In genomic region chr12:57726151-57726883, GRCh38 we compare ENCODE assay signal across 9 cellular contexts. TPM values are rescaled to one million over a fixed set of nuclear protein-coding genes. Genes with fewer than 3 reads are reported as not detected.
DNase-seq lines count a peak whose midpoint lies in the region; ATAC-seq, FAIRE-seq and TF ChIP-seq lines count a peak whose summit lies in the region.
"Had no signal": no experiment of that assay in that cellular context is flagged by ENCODE, and none has a peak within 500 bp of the region (broad histone marks: within the 10 kb centered on the region; RNA-seq: fewer than 3 reads in every experiment).

No MANE protein-coding gene starts in this region.

- no peak overlapping the region for H3K14ac ChIP-seq in H1 (ENCODE audit: insufficient read length)

- TF ChIP-seq EP300 in SK-N-SH (IDR thresholded peaks at IDR 0.05; ENCODE audit: borderline replicate concordance in 1 of 2, low read depth in 1 of 2, low read length in 1 of 2): no peak
- TF ChIP-seq EP300 in H1 (IDR thresholded peaks at IDR 0.05; ENCODE audit: borderline replicate concordance in 1 of 2, low read depth in 2 of 2, low read length in 2 of 2): no peak

- CTCF ChIA-PET in SK-N-SH (lab: Yijun Ruan, JAX): interaction anchor here (0.6 to 9.4 kb wide), 35 partner anchors 10 to 487 kb away, joined by 3 to 133 read pairs (median 4); partner anchors contain the start of genes AGAP2, B4GALNT1, CDK4 and EEF1AKMT3
- CTCF ChIA-PET in H1 (lab: Charles Lee; ENCODE audit: partially characterized antibody): interaction anchor here (0.6 to 11.7 kb wide), 33 partner anchors 10 to 654 kb away, joined by 3 to 149 read pairs (median 4); partner anchors contain the start of genes AGAP2, B4GALNT1, OS9 and TSPAN31

- H4K5ac ChIP-seq in H1 (ENCODE audit: insufficient read length, low read depth, low read length): no peak overlapping the region

- TF ChIP-seq RAD21 in SK-N-SH (IDR thresholded peaks at IDR 0.05; ENCODE audit: low read length) (peak; percentile 56), H1 (IDR thresholded peaks at IDR 0.05 in 1 of 2, conservative IDR thresholded peaks at IDR 0.05 in 1 of 2; ENCODE audit: low read depth in 2 of 2, low read length in 2 of 2) (peak; percentile 43 to 63; a peak in 3 of 4 replicates)

- POLR2A ChIA-PET in SK-N-SH (lab: Yijun Ruan, JAX): interaction anchor here (0.5 to 3.6 kb wide), 5 partner anchors 10 to 115 kb away, joined by 3 to 21 read pairs (median 7); partner anchors contain the start of genes ARHGEF25, CDK4 and TSPAN31
- POLR2A ChIA-PET in H1 (lab: Charles Lee; ENCODE audit: partially characterized antibody): interaction anchor here (0.5 to 7.4 kb wide), 11 partner anchors 11 to 152 kb away, joined by 3 to 59 read pairs (median 4); partner anchors contain the start of genes AGAP2, B4GALNT1 and TSPAN31

- H2BK15ac ChIP-seq in H1 (ENCODE audit: low read length): no peak overlapping the region

- H3K36me3 ChIP-seq in MG63 (no peaks in the 10 kb centered on the region; the same call in 1 of the 2 replicates), SK-N-SH (replicated peaks in 1 of 2; ENCODE audit: control insufficient read depth in 1 of 2, insufficient read depth in 2 of 2, low read length in 1 of 2) (peaks cover 3 to 18% of the 10 kb centered on the region in 2 experiments), H1 (ENCODE audit: control insufficient read depth in 2 of 4, insufficient read depth in 4 of 4, low read length in 3 of 4) (no peaks in the 10 kb centered on the region), lower lobe of right lung (peaks cover 9% of the 10 kb centered on the region)

- peak overlapping the region; percentile 82 for H3K9ac ChIP-seq in SK-N-SH
- no peak overlapping the region for H3K9ac ChIP-seq in H1 (replicated peaks in 1 of 4; ENCODE audit: extremely low read depth in 1 of 4, low read depth in 3 of 4, low read length in 3 of 4)

- peak overlapping the region; percentile 85 for H3K4me2 ChIP-seq in SK-N-SH
- peak overlapping the region; percentile 52 to 95 for H3K4me2 ChIP-seq in H1 (ENCODE audit: insufficient read depth in 1 of 2, low read depth in 2 of 2, low read length in 2 of 2)

- H3K9me2 ChIP-seq in SK-N-SH: no peaks in the 10 kb centered on the region

- H2BK120ac ChIP-seq in H1 (replicated peaks; ENCODE audit: low read depth, low read length): no peak overlapping the region

- no peak overlapping the region for H3K18ac ChIP-seq in H1 (ENCODE audit: extremely low read depth, low read length)

- H3K79me2 ChIP-seq in SK-N-SH (ENCODE audit: insufficient read depth) (no peaks in the 10 kb centered on the region), H1 (ENCODE audit: control insufficient read depth in 1 of 2, insufficient read depth in 2 of 2, low read length in 2 of 2) (no peaks in the 10 kb centered on the region)

- no peak overlapping the region for H4K8ac ChIP-seq in H1 (ENCODE audit: extremely low read depth, insufficient read depth, low read length)

- peaks cover 0 to 8% of the 10 kb centered on the region in 2 experiments; a peak in 1 of 4 replicates for H3K4me1 ChIP-seq in SK-N-SH (ENCODE audit: control insufficient read depth in 1 of 2, insufficient read depth in 2 of 2, low read depth in 1 of 2, low read length in 1 of 2)
- H3K4me1 ChIP-seq in H1 (replicated peaks in 1 of 4; ENCODE audit: control insufficient read depth in 3 of 4, insufficient read depth in 4 of 4, low read length in 3 of 4): peaks cover 0 to 20% (median 13%) of the 10 kb centered on the region in 4 experiments; a peak in 5 of 7 replicates
- peaks cover 8% of the 10 kb centered on the region for H3K4me1 ChIP-seq in lower lobe of right lung

- peak overlapping the region; percentile 63 for H4K91ac ChIP-seq in H1 (replicated peaks; ENCODE audit: insufficient read length, low read length)

- peak overlapping the region; percentile 75; the same call in 1 of the 2 replicates for H2BK12ac ChIP-seq in H1 (ENCODE audit: low read depth, low read length)

- 8% methylated on average over 5 of the region's 79 CpGs for WGBS in SK-N-SH (ENCODE audit: low lambda C conversion rate)
- 4% methylated on average over 73 of the region's 79 CpGs; no CpG with 5 or more reads in 1 of the 2 experiments for WGBS in H1 (ENCODE audit: extremely low coverage in 1 of 2, insufficient coverage in 1 of 2, insufficient read length in 1 of 2, insufficient replicate concordance in 2 of 2, low coverage in 1 of 2, low lambda C conversion rate in 2 of 2, missing lambda C conversion rate in 1 of 2), 2 experiments

- peaks cover 18% of the 10 kb centered on the region for H3F3A ChIP-seq in SK-N-SH (replicated peaks; ENCODE audit: insufficient read depth)

- ATAC-seq in lower lobe of right lung (peak; percentile 86 to 87), HG03565 (IDR thresholded peaks at IDR 0.05; ENCODE audit: unreplicated experiment) (no peak)

- DNase-seq in G401 (ENCODE audit: low spot score) (peak; percentile 64), MG63 (peak; percentile 89), SK-N-SH (peak; percentile 96), H1 (ENCODE audit: low read depth in 1 of 2, low spot score in 2 of 2) (peak; percentile 65 to 95), lower lobe of right lung (peak; percentile 84), T-helper 9 cell (no peak)
- DNase-seq: activated T-cell treated with anti-CD3 and anti-CD28 coated beads, Interleukin-2, amount 50 U/mL, for 4 hours had no signal

- no peak overlapping the region for H2AK5ac ChIP-seq in H1 (ENCODE audit: low read depth, low read length)

- H3K27me3 ChIP-seq in MG63: no peaks in the 10 kb centered on the region
- no peaks in the 10 kb centered on the region for H3K27me3 ChIP-seq in SK-N-SH (ENCODE audit: insufficient read depth)
- peaks cover 19 to 70% (median 50%) of the 10 kb centered on the region in 4 experiments for H3K27me3 ChIP-seq in H1 (replicated peaks in 1 of 4; ENCODE audit: control insufficient read depth in 3 of 4, extremely low read depth in 1 of 4, insufficient read depth in 3 of 4, low read length in 3 of 4)
- H3K27me3 ChIP-seq in lower lobe of right lung (ENCODE audit: low read depth): peaks cover 4% of the 10 kb centered on the region

- in situ Hi-C loops in G401 (cut with HindIII; ENCODE audit: low sequenced_read_pairs): no loop called here

- peaks cover 12% of the 10 kb centered on the region; the same call in 1 of the 2 replicates for H3K23me2 ChIP-seq in H1 (ENCODE audit: low read depth, low read length)

- H3K4me3 ChIP-seq in MG63: peak overlapping the region; percentile 78
- H3K4me3 ChIP-seq in SK-N-SH (ENCODE audit: low read depth in 2 of 2, low read length in 1 of 2): peak overlapping the region; percentile 76 to 79
- peak overlapping the region; percentile 51 to 82 (median 65) for H3K4me3 ChIP-seq in H1 (ENCODE audit: extremely low read depth in 1 of 4, insufficient read depth in 2 of 4, low read depth in 3 of 4, low read length in 4 of 4)
- H3K4me3 ChIP-seq in lower lobe of right lung: peak overlapping the region; percentile 75

- H2BK20ac ChIP-seq in H1 (ENCODE audit: low read length): no peak overlapping the region

- H2AFZ ChIP-seq in SK-N-SH (ENCODE audit: low read depth): peak overlapping the region; percentile 89
- H2AFZ ChIP-seq in H1 (ENCODE audit: low read length): no peak overlapping the region

- intact Hi-C loops in lower lobe of right lung (cut with DNase I): no loop called here

- H2BK5ac ChIP-seq in H1 (ENCODE audit: low read depth, low read length): no peak overlapping the region; the same call in 1 of the 2 replicates

- FAIRE-seq in H1 (lab: Jason Lieb, UNC): no peak

- H3K27ac ChIP-seq in SK-N-SH (ENCODE audit: low read depth in 2 of 2, low read length in 1 of 2) (peak overlapping the region; percentile 49 to 82; a peak in 3 of 4 replicates), H1 (ENCODE audit: low read depth, low read length) (no peak overlapping the region), lower lobe of right lung (peak overlapping the region; percentile 60), temporal lobe (ENCODE audit: low read depth, low read length) (peak overlapping the region; percentile 0)

- H3K9me3 ChIP-seq in MG63 (no peaks in the 10 kb centered on the region), SK-N-SH (no peaks in the 10 kb centered on the region), H1 (ENCODE audit: insufficient read depth in 2 of 2, low read depth in 1 of 2, low read length in 1 of 2) (no peaks in the 10 kb centered on the region), lower lobe of right lung (no peaks in the 10 kb centered on the region)

- H3K23ac ChIP-seq in H1 (ENCODE audit: insufficient read length): no peak overlapping the region

- H4K20me1 ChIP-seq in SK-N-SH (ENCODE audit: insufficient read depth): no peaks in the 10 kb centered on the region
- peaks cover 2 to 7% of the 10 kb centered on the region in 2 experiments for H4K20me1 ChIP-seq in H1 (replicated peaks in 1 of 2; ENCODE audit: control insufficient read depth in 1 of 2, insufficient read depth in 2 of 2, low read length in 2 of 2)

- H3K4ac ChIP-seq in H1 (replicated peaks; ENCODE audit: insufficient read length, low read depth, low read length): no peak overlapping the region

- no peak overlapping the region for H3K56ac ChIP-seq in H1 (replicated peaks; ENCODE audit: insufficient read length, low read depth, low read length)

- TF ChIP-seq POLR2A in H1 (IDR thresholded peaks at IDR 0.05; ENCODE audit: control extremely low read depth in 1 of 2, low read depth in 2 of 2, low read length in 2 of 2): no peak

- no peaks in the 10 kb centered on the region for H3K79me1 ChIP-seq in H1 (ENCODE audit: low read depth, low read length)

- TF ChIP-seq CTCF in SK-N-SH (IDR thresholded peaks at IDR 0.05) (peak; percentile 86), H1 (IDR thresholded peaks at IDR 0.05; ENCODE audit: control extremely low read depth in 1 of 3, insufficient read depth in 1 of 3, low read depth in 1 of 3, low read length in 3 of 3) (peak; percentile 70 to 85 (median 81)), lower lobe of right lung (IDR thresholded peaks at IDR 0.05) (peak; percentile 77)

RNA-seq across cellular contexts. Expression of gene AGAP2, which starts 12.2 kb away (rescaled TPM):
- total RNA-seq in G401 (2014; rRNA removed; shearing (Covaris generic)): 11.0 and 11.3 TPM in 2 replicates
- total RNA-seq in MG63 (2014; rRNA removed; shearing (Covaris generic); ENCODE audit: low replicate concordance): not detected in 2 replicates
- 3.9 and 5.2 TPM in 2 replicates for polyA plus RNA-seq in SK-N-SH (2012; rRNA removed)
- 1.7 and 2.9 TPM in 2 replicates for polyA plus RNA-seq in SK-N-SH (2012; cell fraction: cytosol; rRNA removed)
- 19.2 and 24.6 TPM in 2 replicates for polyA plus RNA-seq in SK-N-SH (2012; cell fraction: nucleus; rRNA removed)
- total RNA-seq in H1 (2021; fragmentation: NEBNext Ultra II Directional; extraction: Animal tissue kit (Norgen Biotek cat#: 25700)): 1.5 and 1.7 TPM in 2 replicates
- 1.5 and 1.8 TPM in 2 replicates for polyA plus RNA-seq in H1 (2011; rRNA removed)
- 1.4 TPM for polyA plus RNA-seq in H1 (2011; cell fraction: cytosol; rRNA removed)
- 6.8 TPM for polyA plus RNA-seq in H1 (2011; cell fraction: nucleus; rRNA removed)
- polyA plus RNA-seq in H1 (2012, experiment 1 of 2): 1.7 to 2.6 TPM (median 2.1 TPM) in 4 replicates
- polyA plus RNA-seq in H1 (2012, experiment 2 of 2): 0.91 TPM
- 1.0 TPM for polyA plus RNA-seq in H1 (2013, experiment 1 of 2)
- 1.3 TPM for polyA plus RNA-seq in H1 (2013, experiment 2 of 2)
- 0.63 and 0.98 TPM in 2 replicates for polyA minus RNA-seq in H1 (2011; rRNA and poly(A)+ RNA removed)
- 2.1 TPM for polyA minus RNA-seq in H1 (2011; cell fraction: cytosol; rRNA and poly(A)+ RNA removed)
- 2.8 TPM for polyA minus RNA-seq in H1 (2011; cell fraction: nucleus; rRNA and poly(A)+ RNA removed)
- total RNA-seq in lower lobe of right lung: 5.7 TPM
- total RNA-seq in temporal lobe: 40.6 TPM

RNA-seq across cellular contexts. Expression of gene TSPAN31, which starts 18.5 kb away (rescaled TPM):
- 30.5 and 46.9 TPM in 2 replicates for total RNA-seq in G401 (2014; rRNA removed; shearing (Covaris generic))
- 21.2 and 24.3 TPM in 2 replicates for total RNA-seq in MG63 (2014; rRNA removed; shearing (Covaris generic); ENCODE audit: low replicate concordance)
- 36.8 and 42.8 TPM in 2 replicates for polyA plus RNA-seq in SK-N-SH (2012; rRNA removed)
- polyA plus RNA-seq in SK-N-SH (2012; cell fraction: cytosol; rRNA removed): 41.5 and 44.8 TPM in 2 replicates
- polyA plus RNA-seq in SK-N-SH (2012; cell fraction: nucleus; rRNA removed): 21.8 and 54.2 TPM in 2 replicates
- total RNA-seq in H1 (2021; fragmentation: NEBNext Ultra II Directional; extraction: Animal tissue kit (Norgen Biotek cat#: 25700)): 15.2 and 15.8 TPM in 2 replicates
- 23.3 and 31.4 TPM in 2 replicates for polyA plus RNA-seq in H1 (2011; rRNA removed)
- polyA plus RNA-seq in H1 (2011; cell fraction: cytosol; rRNA removed): 22.7 TPM
- polyA plus RNA-seq in H1 (2011; cell fraction: nucleus; rRNA removed): 12.1 TPM
- polyA plus RNA-seq in H1 (2012, experiment 1 of 2): 14.1 to 22.6 TPM (median 19.5 TPM) in 4 replicates
- 20.3 TPM for polyA plus RNA-seq in H1 (2012, experiment 2 of 2)
- 15.8 TPM for polyA plus RNA-seq in H1 (2013, experiment 1 of 2)
- 17.6 TPM for polyA plus RNA-seq in H1 (2013, experiment 2 of 2)
- polyA minus RNA-seq in H1 (2011; rRNA and poly(A)+ RNA removed): 26.3 and 33.9 TPM in 2 replicates
- polyA minus RNA-seq in H1 (2011; cell fraction: cytosol; rRNA and poly(A)+ RNA removed): 11.2 TPM
- 15.2 TPM for polyA minus RNA-seq in H1 (2011; cell fraction: nucleus; rRNA and poly(A)+ RNA removed)
- 41.1 TPM for total RNA-seq in lower lobe of right lung
- total RNA-seq in temporal lobe: 26.6 TPM

RNA-seq across cellular contexts. Expression of gene CDK4, which starts 25.8 kb away (rescaled TPM):
- total RNA-seq in G401 (2014; rRNA removed; shearing (Covaris generic)): 721 and 790 TPM in 2 replicates
- 457 and 516 TPM in 2 replicates for total RNA-seq in MG63 (2014; rRNA removed; shearing (Covaris generic); ENCODE audit: low replicate concordance)
- polyA plus RNA-seq in SK-N-SH (2012; rRNA removed): 324 and 395 TPM in 2 replicates
- 245 and 311 TPM in 2 replicates for polyA plus RNA-seq in SK-N-SH (2012; cell fraction: cytosol; rRNA removed)
- 189 and 210 TPM in 2 replicates for polyA plus RNA-seq in SK-N-SH (2012; cell fraction: nucleus; rRNA removed)
- total RNA-seq in H1 (2021; fragmentation: NEBNext Ultra II Directional; extraction: Animal tissue kit (Norgen Biotek cat#: 25700)): 174 and 180 TPM in 2 replicates
- 311 and 368 TPM in 2 replicates for polyA plus RNA-seq in H1 (2011; rRNA removed)
- polyA plus RNA-seq in H1 (2011; cell fraction: cytosol; rRNA removed): 368 TPM
- 288 TPM for polyA plus RNA-seq in H1 (2011; cell fraction: nucleus; rRNA removed)
- 210 to 260 TPM (median 226 TPM) in 4 replicates for polyA plus RNA-seq in H1 (2012, experiment 1 of 2)
- polyA plus RNA-seq in H1 (2012, experiment 2 of 2): 272 TPM
- polyA plus RNA-seq in H1 (2013, experiment 1 of 2): 111 TPM
- polyA plus RNA-seq in H1 (2013, experiment 2 of 2): 105 TPM
- polyA minus RNA-seq in H1 (2011; rRNA and poly(A)+ RNA removed): 218 and 329 TPM in 2 replicates
- polyA minus RNA-seq in H1 (2011; cell fraction: cytosol; rRNA and poly(A)+ RNA removed): 110 TPM
- 99.0 TPM for polyA minus RNA-seq in H1 (2011; cell fraction: nucleus; rRNA and poly(A)+ RNA removed)
- total RNA-seq in lower lobe of right lung: 68.4 TPM
- 47.7 TPM for total RNA-seq in temporal lobe

RNA-seq across cellular contexts. Expression of gene MARCHF9, which starts 28.6 kb away (rescaled TPM):
- 7.2 and 14.2 TPM in 2 replicates for total RNA-seq in G401 (2014; rRNA removed; shearing (Covaris generic))
- total RNA-seq in MG63 (2014; rRNA removed; shearing (Covaris generic); ENCODE audit: low replicate concordance): 2.4 and 4.9 TPM in 2 replicates
- polyA plus RNA-seq in SK-N-SH (2012; rRNA removed) (21.2 and 24.2 TPM in 2 replicates), H1 (2011; rRNA removed) (6.6 and 7.8 TPM in 2 replicates)
- 11.5 and 17.1 TPM in 2 replicates for polyA plus RNA-seq in SK-N-SH (2012; cell fraction: cytosol; rRNA removed)
- polyA plus RNA-seq in SK-N-SH (2012; cell fraction: nucleus; rRNA removed): 37.4 and 43.9 TPM in 2 replicates
- 6.1 and 6.4 TPM in 2 replicates for total RNA-seq in H1 (2021; fragmentation: NEBNext Ultra II Directional; extraction: Animal tissue kit (Norgen Biotek cat#: 25700))
- polyA plus RNA-seq in H1 (2011; cell fraction: cytosol; rRNA removed): 7.0 TPM
- 13.3 TPM for polyA plus RNA-seq in H1 (2011; cell fraction: nucleus; rRNA removed)
- polyA plus RNA-seq in H1 (2012, experiment 1 of 2): 4.7 to 8.7 TPM (median 8.1 TPM) in 4 replicates
- polyA plus RNA-seq in H1 (2012, experiment 2 of 2): 8.9 TPM
- polyA plus RNA-seq in H1 (2013, experiment 1 of 2): 4.9 TPM
- 4.5 TPM for polyA plus RNA-seq in H1 (2013, experiment 2 of 2)
- 5.9 and 6.2 TPM in 2 replicates for polyA minus RNA-seq in H1 (2011; rRNA and poly(A)+ RNA removed)
- 3.5 TPM for polyA minus RNA-seq in H1 (2011; cell fraction: cytosol; rRNA and poly(A)+ RNA removed)
- 4.1 TPM for polyA minus RNA-seq in H1 (2011; cell fraction: nucleus; rRNA and poly(A)+ RNA removed)
- total RNA-seq in lower lobe of right lung (20.0 TPM), temporal lobe (12.3 TPM)

RNA-seq across cellular contexts. Expression of gene OS9, which starts 32.4 kb away (rescaled TPM):
- 106 and 134 TPM in 2 replicates for total RNA-seq in G401 (2014; rRNA removed; shearing (Covaris generic))
- total RNA-seq in MG63 (2014; rRNA removed; shearing (Covaris generic); ENCODE audit: low replicate concordance): 139 and 347 TPM in 2 replicates
- 280 and 362 TPM in 2 replicates for polyA plus RNA-seq in SK-N-SH (2012; rRNA removed)
- 176 and 275 TPM in 2 replicates for polyA plus RNA-seq in SK-N-SH (2012; cell fraction: cytosol; rRNA removed)
- polyA plus RNA-seq in SK-N-SH (2012; cell fraction: nucleus; rRNA removed): 378 and 386 TPM in 2 replicates
- total RNA-seq in H1 (2021; fragmentation: NEBNext Ultra II Directional; extraction: Animal tissue kit (Norgen Biotek cat#: 25700)): 71.0 and 74.3 TPM in 2 replicates
- 108 and 146 TPM in 2 replicates for polyA plus RNA-seq in H1 (2011; rRNA removed)
- polyA plus RNA-seq in H1 (2011; cell fraction: cytosol; rRNA removed): 136 TPM
- polyA plus RNA-seq in H1 (2011; cell fraction: nucleus; rRNA removed): 161 TPM
- polyA plus RNA-seq in H1 (2012, experiment 1 of 2): 71.8 to 99.5 TPM (median 93.9 TPM) in 4 replicates
- 64.5 TPM for polyA plus RNA-seq in H1 (2012, experiment 2 of 2)
- 94.5 TPM for polyA plus RNA-seq in H1 (2013, experiment 1 of 2)
- polyA plus RNA-seq in H1 (2013, experiment 2 of 2): 96.9 TPM
- polyA minus RNA-seq in H1 (2011; rRNA and poly(A)+ RNA removed): 122 and 125 TPM in 2 replicates
- polyA minus RNA-seq in H1 (2011; cell fraction: cytosol; rRNA and poly(A)+ RNA removed): 40.7 TPM
- 34.4 TPM for polyA minus RNA-seq in H1 (2011; cell fraction: nucleus; rRNA and poly(A)+ RNA removed)
- 294 TPM for total RNA-seq in lower lobe of right lung
- total RNA-seq in temporal lobe: 96.1 TPM
